Comparison of ENCODE assay signal across 2 cellular contexts in genomic region chr7:48347426-48347825, GRCh38.
TF ChIP-seq lines count a peak whose summit lies in the region.

No MANE protein-coding gene starts in this region.

TF ChIP-seq in H1, 55 proteins besides CTCF, POLR2A, EP300 and RAD21:
- TF ChIP-seq GTF2F1 (IDR thresholded peaks at IDR 0.05; ENCODE audit: borderline replicate concordance, low read depth, low read length): no peak
- TF ChIP-seq YY1 (IDR thresholded peaks at IDR 0.05; ENCODE audit: low read depth, low read length): no peak
- no peak for TF ChIP-seq SP1 (IDR thresholded peaks at IDR 0.05; ENCODE audit: low read depth, low read length)
- no peak for TF ChIP-seq POU5F1 (IDR thresholded peaks at IDR 0.05; ENCODE audit: low read depth, low read length)
- no peak for TF ChIP-seq BCL11A (IDR thresholded peaks at IDR 0.05; ENCODE audit: low read depth in 2 of 2, low read length in 2 of 2)
- no peak for TF ChIP-seq CEBPB (IDR thresholded peaks at IDR 0.05; ENCODE audit: low read depth, low read length)
- TF ChIP-seq CHD7 (IDR thresholded peaks at IDR 0.05; ENCODE audit: insufficient replicate concordance, low read length): no peak
- TF ChIP-seq TCF12 (IDR thresholded peaks at IDR 0.05; ENCODE audit: low read depth, low read length): no peak
- no peak for TF ChIP-seq EZH2 (IDR thresholded peaks at IDR 0.05; ENCODE audit: low read depth, low read length, severe bottlenecking)
- no peak for TF ChIP-seq MAFK (IDR thresholded peaks at IDR 0.05; ENCODE audit: low read depth, low read length)
- TF ChIP-seq TAF1 (IDR thresholded peaks at IDR 0.05; ENCODE audit: low read depth, low read length): no peak
- no peak for TF ChIP-seq FOSL1 (IDR thresholded peaks at IDR 0.05; ENCODE audit: insufficient read depth, low read depth, low read length)
- TF ChIP-seq CHD1 (IDR thresholded peaks at IDR 0.05; ENCODE audit: low read depth, low read length): no peak
- no peak for TF ChIP-seq SIX5 (IDR thresholded peaks at IDR 0.05; ENCODE audit: low read depth, low read length)
- TF ChIP-seq RFX5 (IDR thresholded peaks at IDR 0.05; ENCODE audit: borderline replicate concordance, low read depth, low read length): no peak
- no peak for TF ChIP-seq SP2 (IDR thresholded peaks at IDR 0.05; ENCODE audit: low read length)
- no peak for TF ChIP-seq ASH2L (IDR thresholded peaks at IDR 0.05; ENCODE audit: low read length)

TF ChIP-seq in GM23338, 12 proteins besides CTCF, POLR2A, EP300 and RAD21:
- TF ChIP-seq JUNB (IDR thresholded peaks at IDR 0.05; ENCODE audit: unreplicated experiment) (no peak), CREB1 (CRISPR knock-in tag; IDR thresholded peaks at IDR 0.05; ENCODE audit: low read depth) (no peak), ZNF331 (CRISPR knock-in tag; IDR thresholded peaks at IDR 0.05; ENCODE audit: low read depth) (no peak), EZH2phosphoT487 (IDR thresholded peaks at IDR 0.05; ENCODE audit: unreplicated experiment) (no peak), POLR2AphosphoS5 (IDR thresholded peaks at IDR 0.05; ENCODE audit: low read depth) (no peak), ZNF462 (CRISPR knock-in tag; IDR thresholded peaks at IDR 0.05) (no peak), EZH2 (IDR thresholded peaks at IDR 0.05; ENCODE audit: low read depth, unreplicated experiment) (no peak), ZNF114 (CRISPR knock-in tag; IDR thresholded peaks at IDR 0.05) (no peak), STAT1 (IDR thresholded peaks at IDR 0.05; ENCODE audit: unreplicated experiment) (no peak), REST (IDR thresholded peaks at IDR 0.05; ENCODE audit: unreplicated experiment) (no peak), NANOG (IDR thresholded peaks at IDR 0.05; ENCODE audit: borderline replicate concordance) (no peak)
